In the genomic region with DNA sequence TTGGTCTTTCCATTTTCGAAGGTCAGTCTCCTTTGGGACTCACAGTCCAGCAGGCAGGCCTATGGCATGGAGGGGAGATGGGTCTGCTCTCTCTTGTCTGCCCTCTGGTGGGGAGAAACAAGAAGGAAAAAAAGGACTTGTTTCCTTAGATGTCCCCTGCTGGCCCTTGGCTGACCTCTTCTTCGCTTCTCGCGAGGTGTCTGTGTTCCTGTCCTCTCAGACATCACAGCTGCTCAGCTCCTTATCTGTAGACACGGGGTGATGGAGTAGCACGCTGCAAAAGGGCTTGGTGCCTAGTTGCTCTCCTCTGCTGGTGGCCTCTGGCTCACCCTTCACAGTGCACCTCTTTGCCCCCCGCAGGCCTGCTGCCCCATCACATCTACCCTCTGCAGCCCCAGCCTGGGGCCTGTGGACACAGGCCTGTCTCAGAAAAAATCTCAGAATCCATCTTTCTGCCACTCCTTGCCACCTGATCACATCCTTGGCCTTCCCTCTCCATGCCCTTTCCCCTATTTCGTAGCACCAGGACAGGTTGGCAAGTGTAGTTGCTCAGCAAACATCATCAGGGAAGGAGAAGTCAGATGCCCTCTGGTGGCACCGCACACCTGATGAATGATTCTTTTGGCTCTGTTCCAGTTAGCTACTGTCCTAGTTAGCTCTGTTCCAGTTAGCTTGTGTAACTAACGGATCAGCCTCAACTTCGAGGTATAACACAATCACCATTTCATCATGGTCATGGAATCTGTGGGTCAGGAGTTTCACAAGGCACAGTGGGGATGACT, we compare ENCODE assay signal across 9 cellular contexts. TPM values are rescaled to one million over a fixed set of nuclear protein-coding genes. Genes with fewer than 3 reads are reported as not detected.
DNase-seq lines count a peak whose midpoint lies in the region; ATAC-seq and TF ChIP-seq lines count a peak whose summit lies in the region.
"Had no signal": no experiment of that assay in that cellular context is flagged by ENCODE, and none has a peak within 500 bp of the region (broad histone marks: within the 10 kb centered on the region; RNA-seq: fewer than 3 reads in every experiment).

No MANE protein-coding gene starts in this region.

- no peak overlapping the region for H3K4me3 ChIP-seq in BE2C (ENCODE audit: low read depth, low read length)
- H3K4me3 ChIP-seq in GM23248: no peak overlapping the region
- no peak overlapping the region for H3K4me3 ChIP-seq in esophagus squamous epithelium
- no peak overlapping the region for H3K4me3 ChIP-seq in tibial nerve
- H3K4me3 ChIP-seq: skin epidermis had no signal

- in situ Hi-C loops in GM23248 (cut with MboI): no loop called here

- no peaks in the 10 kb centered on the region for H3K79me2 ChIP-seq in GM23248 (ENCODE audit: insufficient read depth)

- H3K27ac ChIP-seq in GM23248 (no peak overlapping the region), esophagus squamous epithelium (no peak overlapping the region), tibial nerve (peak overlapping the region in 1 of 4 donors; percentile 25)
- H3K27ac ChIP-seq: skin epidermis had no signal

- no peak overlapping the region for H3K27ac Mint-ChIP-seq in activated CD4-positive, alpha-beta memory T cell treated with anti-CD3 and anti-CD28 coated beads for 36 hours

- TF ChIP-seq CTCF in BE2C (IDR thresholded peaks at IDR 0.05; ENCODE audit: low read depth, low read length): peak; percentile 70
- TF ChIP-seq CTCF in esophagus squamous epithelium (IDR thresholded peaks at IDR 0.05): peak; percentile 41 to 69 (median 58)
- TF ChIP-seq CTCF in tibial nerve (IDR thresholded peaks at IDR 0.05): peak; percentile 58 to 81 (median 72)

- POLR2A ChIA-PET in activated CD4-positive, alpha-beta memory T cell treated with anti-CD3 and anti-CD28 coated beads for 36 hours (lab: Charles Lee): interaction anchor here (1.0 kb wide), 1 partner anchor 120 kb away, joined by 3 read pairs; no protein-coding TSS in a partner anchor

- H3K27me3 ChIP-seq in BE2C (no peaks in the 10 kb centered on the region), GM23248 (replicated peaks; ENCODE audit: insufficient read depth) (no peaks in the 10 kb centered on the region), esophagus squamous epithelium (no peaks in the 10 kb centered on the region), tibial nerve (no peaks in the 10 kb centered on the region)

- 50 to 51% methylated on average over 11 of the region's 11 CpGs for WGBS in GM23248 (ENCODE audit: low coverage in 1 of 2, low lambda C conversion rate in 2 of 2, missing lambda C conversion rate in 2 of 2), 2 experiments
- WGBS in esophagus squamous epithelium, 2 donors: 28 to 38% methylated on average over 9 to 11 of the region's 11 CpGs
- WGBS in tibial nerve, 2 donors: 42% methylated on average over 11 of the region's 11 CpGs

- H3K9me3 ChIP-seq in BE2C (no peaks in the 10 kb centered on the region), GM23248 (ENCODE audit: low read depth) (no peaks in the 10 kb centered on the region), esophagus squamous epithelium (no peaks in the 10 kb centered on the region), tibial nerve (no peaks in the 10 kb centered on the region)

- H3K4me3 Mint-ChIP-seq in activated CD4-positive, alpha-beta memory T cell treated with anti-CD3 and anti-CD28 coated beads for 36 hours: no peak overlapping the region

- no peaks in the 10 kb centered on the region for H3K9me3 Mint-ChIP-seq in activated CD4-positive, alpha-beta memory T cell treated with anti-CD3 and anti-CD28 coated beads for 36 hours

- no peak overlapping the region for H3K4me2 ChIP-seq in GM23248 (ENCODE audit: unreplicated experiment)

- no peak for TF ChIP-seq EP300 in tibial nerve (IDR thresholded peaks at IDR 0.05)

- peaks cover 3% of the 10 kb centered on the region; the same call in 1 of the 2 replicates for H3F3A ChIP-seq in GM23248 (ENCODE audit: insufficient read depth)

- no peaks in the 10 kb centered on the region for H3K36me3 ChIP-seq in BE2C
- no peaks in the 10 kb centered on the region for H3K36me3 ChIP-seq in GM23248 (ENCODE audit: low read depth)
- H3K36me3 ChIP-seq in esophagus squamous epithelium: no peaks in the 10 kb centered on the region
- no peaks in the 10 kb centered on the region for H3K36me3 ChIP-seq in tibial nerve

- H4K20me1 ChIP-seq in GM23248 (ENCODE audit: insufficient read depth): no peaks in the 10 kb centered on the region

- no peak for ATAC-seq in GM18870 (IDR thresholded peaks at IDR 0.05; ENCODE audit: unreplicated experiment)

- H2AFZ ChIP-seq in GM23248: no peak overlapping the region

- H3K4me1 ChIP-seq in BE2C (no peaks in the 10 kb centered on the region), GM23248 (ENCODE audit: insufficient read depth) (peaks cover 4% of the 10 kb centered on the region), esophagus squamous epithelium (peaks cover 0 to 18% (median 5%) of the 10 kb centered on the region in 3 donors), tibial nerve (peaks cover 0 to 19% (median 7%) of the 10 kb centered on the region in 4 donors)

- intact Hi-C loops in activated CD4-positive, alpha-beta memory T cell treated with anti-CD3 and anti-CD28 coated beads for 36 hours (cut with micrococcal nuclease): loop anchor here (1.0 kb wide), 2 partner anchors 30 to 122 kb away; no protein-coding TSS in a partner anchor
- intact Hi-C loops in esophagus squamous epithelium (cut with DNase I): loop anchor here (10.0 kb wide), 1 partner anchor 121 kb away; no protein-coding TSS in a partner anchor

- DNase-seq in BE2C (peak; percentile 54), GM23248 (peak; percentile 82), NCI-H510A treated with DMSO at 0.1 percent for 48 hours (lab: John Stamatoyannopoulos, UW) (peak; percentile 84), esophagus squamous epithelium (lab: John Stamatoyannopoulos, UW) (no peak), mucosa of gallbladder (ENCODE audit: low spot score) (peak; percentile 74), tibial nerve (ENCODE audit: low spot score in 2 of 2) (peak in 1 of 2 donors; percentile 64)
- peak; percentile 49 for DNase-seq in activated CD4-positive, alpha-beta memory T cell treated with anti-CD3 and anti-CD28 coated beads for 36 hours

- H3K4me1 Mint-ChIP-seq in activated CD4-positive, alpha-beta memory T cell treated with anti-CD3 and anti-CD28 coated beads for 36 hours (ENCODE audit: low read depth): peaks cover 3% of the 10 kb centered on the region

- CTCF ChIA-PET in activated CD4-positive, alpha-beta memory T cell treated with anti-CD3 and anti-CD28 coated beads for 36 hours (lab: Charles Lee): interaction anchor here (0.6 to 6.6 kb wide), 37 partner anchors 8 to 416 kb away, joined by 3 to 133 read pairs (median 6); partner anchors contain the start of gene RNF19B

- H3K9ac ChIP-seq in GM23248: no peak overlapping the region

- H3K27me3 Mint-ChIP-seq in activated CD4-positive, alpha-beta memory T cell treated with anti-CD3 and anti-CD28 coated beads for 36 hours: peaks cover 5% of the 10 kb centered on the region

- TF ChIP-seq POLR2A in esophagus squamous epithelium (IDR thresholded peaks at IDR 0.05) (no peak), tibial nerve (IDR thresholded peaks at IDR 0.05) (no peak)

- no peaks in the 10 kb centered on the region for H3K36me3 Mint-ChIP-seq in activated CD4-positive, alpha-beta memory T cell treated with anti-CD3 and anti-CD28 coated beads for 36 hours

- no peaks in the 10 kb centered on the region for H3K9me2 ChIP-seq in GM23248 (ENCODE audit: insufficient read depth)

RNA-seq across cellular contexts. Expression of gene AK2, which starts 18.7 kb away (rescaled TPM):
- polyA plus RNA-seq in BE2C (2012; ENCODE audit: insufficient read depth, insufficient read length, low read depth): 206 TPM
- 130 and 134 TPM in 2 replicates for total RNA-seq in GM23248 (2014; rRNA removed; shearing (Covaris generic))
- 173 and 179 TPM in 2 replicates for polyA plus RNA-seq in GM23248 (2016; fragmentation: Nextera tagmentation; extraction: Ambion mirVana)
- total RNA-seq in activated CD4-positive, alpha-beta memory T cell treated with anti-CD3 and anti-CD28 coated beads for 36 hours: 100 to 1,000 TPM; 325 to 328 TPM
- total RNA-seq in esophagus squamous epithelium: 100 to 1,000 TPM; 126 to 167 (median 151) TPM
- 130 TPM for total RNA-seq in mucosa of gallbladder
- total RNA-seq in tibial nerve: 100 to 1,000 TPM; 127 to 559 (median 207) TPM

RNA-seq across cellular contexts. Expression of gene AZIN2, which starts 25.6 kb away (rescaled TPM):
- polyA plus RNA-seq in BE2C (2012; ENCODE audit: insufficient read depth, insufficient read length, low read depth): not detected
- 1.5 and 4.4 TPM in 2 replicates for total RNA-seq in GM23248 (2014; rRNA removed; shearing (Covaris generic))
- 2.8 and 4.4 TPM in 2 replicates for polyA plus RNA-seq in GM23248 (2016; fragmentation: Nextera tagmentation; extraction: Ambion mirVana)
- 1 to 10 TPM; 2.5 to 2.9 TPM for total RNA-seq in activated CD4-positive, alpha-beta memory T cell treated with anti-CD3 and anti-CD28 coated beads for 36 hours
- total RNA-seq in esophagus squamous epithelium (1 to 10 TPM in 1 of 4 donors, under 1 TPM in 3; 0.27 to 1.5 (median 0.61) TPM), mucosa of gallbladder (6.2 TPM), tibial nerve (1 to 10 TPM; 3.3 to 8.6 (median 6.3) TPM)
